33 cellular contexts compared by ENCODE assay signal in the genomic region with DNA sequence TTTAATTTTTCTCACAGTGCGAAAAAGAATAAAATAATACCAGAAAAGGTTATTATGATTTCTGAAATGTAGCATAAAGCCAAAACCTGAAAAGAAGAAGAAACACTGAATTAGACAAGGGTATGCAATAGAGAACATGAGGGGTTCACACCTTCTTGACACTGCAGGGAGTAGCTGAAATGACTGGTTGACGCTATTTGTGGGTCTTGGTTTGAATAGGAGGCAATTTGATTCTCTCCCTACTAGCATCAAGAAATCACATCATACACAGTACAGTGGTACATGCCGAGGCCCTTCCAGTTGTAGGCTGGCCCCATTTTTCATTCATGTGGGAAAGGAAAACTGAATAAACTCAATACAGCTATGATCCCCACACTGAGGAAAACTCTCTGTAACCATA.
A peak's percentile ranks its signal among the peaks of the same experiment; 100 is the strongest.
DNase-seq lines count a peak whose midpoint lies in the region; ATAC-seq, FAIRE-seq and TF ChIP-seq lines count a peak whose summit lies in the region.
"Had no signal": no experiment of that assay in that cellular context is flagged by ENCODE, and none has a peak within 500 bp of the region (broad histone marks: within the 10 kb centered on the region; RNA-seq: fewer than 3 reads in every experiment).

No MANE protein-coding gene starts in this region.

- peak overlapping the region; percentile 9 for H3K27ac ChIP-seq in left ventricle myocardium inferior (replicated peaks)
- H3K27ac ChIP-seq in esophagus muscularis mucosa (replicated peaks in 1 of 4): peak overlapping the region in 2 of 4 donors; percentile 11 to 23
- H3K27ac ChIP-seq: body of pancreas, ovary, PC-9, skin epidermis, testis had no signal

- POLR2A ChIA-PET in activated CD4-positive, alpha-beta T cell treated with anti-CD3 and anti-CD28 coated beads for 36 hours (lab: Charles Lee): interaction anchor here (0.6 to 0.7 kb wide), 2 partner anchors 36 to 326 kb away, joined by 3 read pairs; no protein-coding TSS in a partner anchor
- POLR2A ChIA-PET in activated CD4-positive, alpha-beta T cell treated with anti-CD3 and anti-CD28 coated beads, Interleukin-2, amount 10 ng/mL, durations not matched to agents 7 days and 5 days (lab: Charles Lee): no interaction called here

- H3K4me3 ChIP-seq in left ventricle myocardium inferior: no peak overlapping the region
- H3K4me3 ChIP-seq in esophagus muscularis mucosa: no peak overlapping the region
- H3K4me3 ChIP-seq: body of pancreas, dorsolateral prefrontal cortex, GM23338, ovary, PC-9, skin epidermis, testis had no signal

- H3K4me1 ChIP-seq in left ventricle myocardium inferior: peaks cover 72% of the 10 kb centered on the region
- H3K4me1 ChIP-seq in esophagus muscularis mucosa: peaks cover 32 to 73% (median 71%) of the 10 kb centered on the region in 4 donors

- TF ChIP-seq POLR2A in esophagus muscularis mucosa (IDR thresholded peaks at IDR 0.05; ENCODE audit: low read depth): no peak

- peak; percentile 67 for ATAC-seq in activated CD4-positive, alpha-beta T cell treated with anti-CD3 and anti-CD28 coated beads for 36 hours
- ATAC-seq in natural killer cell: no peak
- no peak for ATAC-seq in HG02870 (IDR thresholded peaks at IDR 0.05; ENCODE audit: unreplicated experiment)
- ATAC-seq: activated CD4-positive, CD25-positive, alpha-beta regulatory T cell treated with anti-CD3 and anti-CD28 coated beads, Interleukin-2, amount 50 U/mL, for 24 hours; body of pancreas; GM23338 had no signal

- TF ChIP-seq CTCF in left ventricle myocardium inferior (IDR thresholded peaks at IDR 0.05; ENCODE audit: borderline replicate concordance) (no peak), natural killer cell (IDR thresholded peaks at IDR 0.05) (no peak), esophagus muscularis mucosa (IDR thresholded peaks at IDR 0.05) (no peak)

- H3K36me3 ChIP-seq in left ventricle myocardium inferior (no peaks in the 10 kb centered on the region), esophagus muscularis mucosa (no peaks in the 10 kb centered on the region)
- H3K36me3 ChIP-seq: ovary had no signal

- peaks cover 2% of the 10 kb centered on the region for H3K9me3 Mint-ChIP-seq in activated CD4-positive, alpha-beta T cell treated with anti-CD3 and anti-CD28 coated beads for 36 hours (ENCODE audit: low read depth)
- peaks cover 7% of the 10 kb centered on the region for H3K9me3 Mint-ChIP-seq in activated CD4-positive, alpha-beta T cell treated with anti-CD3 and anti-CD28 coated beads, Interleukin-2, amount 10 ng/mL, durations not matched to agents 7 days and 5 days
- H3K9me3 Mint-ChIP-seq in natural killer cell: no peaks in the 10 kb centered on the region
- H3K9me3 Mint-ChIP-seq: activated CD4-positive, alpha-beta memory T cell treated with anti-CD3 and anti-CD28 coated beads for 36 hours; GM23338; nephron progenitor cell had no signal

- intact Hi-C loops in activated CD4-positive, alpha-beta T cell treated with anti-CD3 and anti-CD28 coated beads for 36 hours (cut with DNase I, micrococcal nuclease): no loop called here
- intact Hi-C loops in left ventricle myocardium inferior (cut with micrococcal nuclease): no loop called here
- intact Hi-C loops in cardiac septum (cut with DNase I): no loop called here
- intact Hi-C loops in natural killer cell (cut with micrococcal nuclease): no loop called here
- intact Hi-C loops in esophagus muscularis mucosa (cut with DNase I): no loop called here

- H3K27me3 ChIP-seq in left ventricle myocardium inferior (ENCODE audit: low read depth) (no peaks in the 10 kb centered on the region), esophagus muscularis mucosa (no peaks in the 10 kb centered on the region)
- H3K27me3 ChIP-seq: body of pancreas, dorsolateral prefrontal cortex, ovary, testis had no signal

- peaks cover 38% of the 10 kb centered on the region for H3K4me1 Mint-ChIP-seq in activated CD4-positive, alpha-beta T cell treated with anti-CD3 and anti-CD28 coated beads for 36 hours
- H3K4me1 Mint-ChIP-seq in activated CD4-positive, alpha-beta T cell treated with anti-CD3 and anti-CD28 coated beads, Interleukin-2, amount 10 ng/mL, durations not matched to agents 7 days and 5 days: peaks cover 11% of the 10 kb centered on the region
- H3K4me1 Mint-ChIP-seq in natural killer cell: peaks cover 40 to 47% of the 10 kb centered on the region in 2 donors
- H3K4me1 Mint-ChIP-seq: nephron progenitor cell had no signal

- no peak overlapping the region for H3K27ac Mint-ChIP-seq in activated CD4-positive, alpha-beta T cell treated with anti-CD3 and anti-CD28 coated beads for 36 hours
- no peak overlapping the region for H3K27ac Mint-ChIP-seq in activated CD4-positive, alpha-beta T cell treated with anti-CD3 and anti-CD28 coated beads, Interleukin-2, amount 10 ng/mL, durations not matched to agents 7 days and 5 days
- H3K27ac Mint-ChIP-seq in natural killer cell: peak overlapping the region; percentile 43 to 65
- H3K27ac Mint-ChIP-seq: activated CD4-positive, alpha-beta memory T cell treated with anti-CD3 and anti-CD28 coated beads for 36 hours; GM23338; nephron progenitor cell had no signal

- H3K4me3 Mint-ChIP-seq in activated CD4-positive, alpha-beta T cell treated with anti-CD3 and anti-CD28 coated beads for 36 hours: no peak overlapping the region
- no peak overlapping the region for H3K4me3 Mint-ChIP-seq in activated CD4-positive, alpha-beta T cell treated with anti-CD3 and anti-CD28 coated beads, Interleukin-2, amount 10 ng/mL, durations not matched to agents 7 days and 5 days
- no peak overlapping the region for H3K4me3 Mint-ChIP-seq in natural killer cell
- H3K4me3 Mint-ChIP-seq: activated CD4-positive, alpha-beta memory T cell treated with anti-CD3 and anti-CD28 coated beads for 36 hours; CD14-positive monocyte; GM23338; nephron progenitor cell had no signal

- CTCF ChIA-PET in activated CD4-positive, alpha-beta T cell treated with anti-CD3 and anti-CD28 coated beads for 36 hours (lab: Charles Lee): interaction anchor here (0.6 kb wide), 1 partner anchor 381 kb away, joined by 3 read pairs; no protein-coding TSS in a partner anchor
- CTCF ChIA-PET in activated CD4-positive, alpha-beta T cell treated with anti-CD3 and anti-CD28 coated beads, Interleukin-2, amount 10 ng/mL, durations not matched to agents 7 days and 5 days (lab: Charles Lee): no interaction called here

- H3K9me3 ChIP-seq in left ventricle myocardium inferior (replicated peaks): no peaks in the 10 kb centered on the region
- no peaks in the 10 kb centered on the region for H3K9me3 ChIP-seq in esophagus muscularis mucosa
- H3K9me3 ChIP-seq: body of pancreas, ovary, testis had no signal

- 87% methylated on average over 3 of the region's 3 CpGs for WGBS in esophagus muscularis mucosa

- no peak for TF ChIP-seq EP300 in esophagus muscularis mucosa (IDR thresholded peaks at IDR 0.05)

- H3K36me3 Mint-ChIP-seq in activated CD4-positive, alpha-beta T cell treated with anti-CD3 and anti-CD28 coated beads for 36 hours (ENCODE audit: low read depth): peaks cover 34% of the 10 kb centered on the region
- peaks cover 40% of the 10 kb centered on the region for H3K36me3 Mint-ChIP-seq in activated CD4-positive, alpha-beta T cell treated with anti-CD3 and anti-CD28 coated beads, Interleukin-2, amount 10 ng/mL, durations not matched to agents 7 days and 5 days (ENCODE audit: low read depth)
- no peaks in the 10 kb centered on the region for H3K36me3 Mint-ChIP-seq in natural killer cell

- H3K27me3 Mint-ChIP-seq in activated CD4-positive, alpha-beta T cell treated with anti-CD3 and anti-CD28 coated beads for 36 hours: no peaks in the 10 kb centered on the region
- H3K27me3 Mint-ChIP-seq in activated CD4-positive, alpha-beta T cell treated with anti-CD3 and anti-CD28 coated beads, Interleukin-2, amount 10 ng/mL, durations not matched to agents 7 days and 5 days: no peaks in the 10 kb centered on the region
- no peaks in the 10 kb centered on the region for H3K27me3 Mint-ChIP-seq in natural killer cell (ENCODE audit: low read depth in 2 of 2)
- H3K27me3 Mint-ChIP-seq: activated CD4-positive, alpha-beta memory T cell treated with anti-CD3 and anti-CD28 coated beads for 36 hours had no signal

- FAIRE-seq in urothelium cell line (lab: Jason Lieb, UNC): no peak
- FAIRE-seq: endometrium, frontal cortex, GM19239 had no signal

- no peak for DNase-seq in activated CD4-positive, alpha-beta T cell treated with anti-CD3 and anti-CD28 coated beads for 36 hours
- no peak for DNase-seq in activated CD4-positive, alpha-beta T cell treated with anti-CD3 and anti-CD28 coated beads, Interleukin-2, amount 10 ng/mL, durations not matched to agents 7 days and 5 days
- DNase-seq in left ventricle myocardium inferior: no peak
- no peak for DNase-seq in cardiac septum (ENCODE audit: low spot score)
- DNase-seq in natural killer cell: no peak
- DNase-seq in urothelium cell line (ENCODE audit: low spot score): no peak
- no peak for DNase-seq in esophagus muscularis mucosa (ENCODE audit: extremely low spot score)
- DNase-seq: 8988T; activated CD4-positive, alpha-beta memory T cell treated with anti-CD3 and anti-CD28 coated beads for 36 hours; activated naive CD4-positive, alpha-beta T cell; body of pancreas; Calu3; cerebellar nuclear complex; DND-41; dorsolateral prefrontal cortex; GF-D8; Karpas-422; NCI-H1436; NCI-H2081; nephron progenitor cell; ovary; PC-9; retina; stimulated activated naive CD4-positive, alpha-beta T cell; testis had no signal

Comparison
In these comparisons a context has a peak if more than half of its experiments do, and no peak if none do; other contexts are left out.
1. H3K27ac Mint-ChIP-seq: peak in natural killer cell (2 of 2); none in activated CD4-positive, alpha-beta T cell treated with anti-CD3 and anti-CD28 coated beads for 36 hours (single experiment) and activated CD4-positive, alpha-beta T cell treated with anti-CD3 and anti-CD28 coated beads, Interleukin-2, amount 10 ng/mL, durations not matched to agents 7 days and 5 days (single experiment).